8 cellular contexts compared by ENCODE assay signal in genomic region chr12:122203968-122204828, GRCh38. TPM values are rescaled to one million over a fixed set of nuclear protein-coding genes. Genes with fewer than 3 reads are reported as not detected.
DNase-seq lines count a peak whose midpoint lies in the region; ATAC-seq and TF ChIP-seq lines count a peak whose summit lies in the region.

No MANE protein-coding gene starts in this region.

- no peaks in the 10 kb centered on the region for H3K4me1 ChIP-seq in cardiac muscle cell (ENCODE audit: low read depth)

- peaks cover 18% of the 10 kb centered on the region for H3K4me1 Mint-ChIP-seq in activated naive CD8-positive, alpha-beta T cell (ENCODE audit: low read depth)
- H3K4me1 Mint-ChIP-seq in stimulated activated naive CD8-positive, alpha-beta T cell treated with anti-CD3 and anti-CD28 coated beads, Interleukin-15, Interleukin-2, amounts not matched to agents 100 ng/mL and 50 ng/mL, for 24 hours (ENCODE audit: low read depth), result peaks cover 13% of the 10 kb centered on the region

- TF ChIP-seq CTCF in cardiac muscle cell (IDR thresholded peaks at IDR 0.05; ENCODE audit: low read depth, low read length), result no peak

- peaks cover 8% of the 10 kb centered on the region for H3K36me3 ChIP-seq in cardiac muscle cell

- no peaks in the 10 kb centered on the region for H3K9me3 Mint-ChIP-seq in activated naive CD8-positive, alpha-beta T cell (ENCODE audit: low read depth)
- no peaks in the 10 kb centered on the region for H3K9me3 Mint-ChIP-seq in stimulated activated naive CD8-positive, alpha-beta T cell treated with anti-CD3 and anti-CD28 coated beads, Interleukin-15, Interleukin-2, amounts not matched to agents 100 ng/mL and 50 ng/mL, for 24 hours

- H3K36me3 Mint-ChIP-seq in activated naive CD8-positive, alpha-beta T cell, result no peaks in the 10 kb centered on the region
- H3K36me3 Mint-ChIP-seq in stimulated activated naive CD8-positive, alpha-beta T cell treated with anti-CD3 and anti-CD28 coated beads, Interleukin-15, Interleukin-2, amounts not matched to agents 100 ng/mL and 50 ng/mL, for 24 hours (ENCODE audit: low read depth), result peaks cover 14% of the 10 kb centered on the region

- H3K27ac Mint-ChIP-seq in activated naive CD8-positive, alpha-beta T cell, result no peak overlapping the region
- no peak overlapping the region for H3K27ac Mint-ChIP-seq in stimulated activated naive CD8-positive, alpha-beta T cell treated with anti-CD3 and anti-CD28 coated beads, Interleukin-15, Interleukin-2, amounts not matched to agents 100 ng/mL and 50 ng/mL, for 24 hours

- H3K4me3 ChIP-seq in cardiac muscle cell, result peak overlapping the region; percentile 35

- H3K27me3 Mint-ChIP-seq in activated naive CD8-positive, alpha-beta T cell, result peaks cover 2% of the 10 kb centered on the region
- peaks cover 29% of the 10 kb centered on the region for H3K27me3 Mint-ChIP-seq in stimulated activated naive CD8-positive, alpha-beta T cell treated with anti-CD3 and anti-CD28 coated beads, Interleukin-15, Interleukin-2, amounts not matched to agents 100 ng/mL and 50 ng/mL, for 24 hours

- intact Hi-C loops in left ventricle myocardium superior (cut with micrococcal nuclease), result no loop called here

- H3K27ac ChIP-seq in cardiac muscle cell, result no peak overlapping the region

- peaks cover 42% of the 10 kb centered on the region for H3K27me3 ChIP-seq in cardiac muscle cell

- DNase-seq in cardiac muscle cell (ENCODE audit: low read depth in 1 of 2, low spot score in 1 of 2), result peak in 1 of 2 donors; percentile 32
- DNase-seq in left ventricle myocardium superior, result no peak
- peak; percentile 75 for DNase-seq in islet precursor cell
- DNase-seq in GF-D8 (lab: John Stamatoyannopoulos, UW), result no peak
- DNase-seq in superior temporal gyrus (ENCODE audit: extremely low spot score), result no peak

- peak overlapping the region; percentile 87 for H3K4me3 Mint-ChIP-seq in activated naive CD8-positive, alpha-beta T cell
- H3K4me3 Mint-ChIP-seq in stimulated activated naive CD8-positive, alpha-beta T cell treated with anti-CD3 and anti-CD28 coated beads, Interleukin-15, Interleukin-2, amounts not matched to agents 100 ng/mL and 50 ng/mL, for 24 hours, result peak overlapping the region; percentile 55

- ATAC-seq in left ventricle myocardium superior (no peak), HG02938 (IDR thresholded peaks at IDR 0.05; ENCODE audit: unreplicated experiment) (no peak)

- H3K9me3 ChIP-seq in cardiac muscle cell (ENCODE audit: low read depth), result no peaks in the 10 kb centered on the region

RNA-seq across cellular contexts. Expression of gene B3GNT4, which starts 0.7 kb away (rescaled TPM):
- total RNA-seq in cardiac muscle cell, result 0.12 and 0.67 TPM in 2 replicates
- 0.89 and 2.2 TPM in 2 replicates for polyA plus RNA-seq in cardiac muscle cell
- not detected for total RNA-seq in left ventricle myocardium superior

RNA-seq across cellular contexts. Expression of gene LRRC43, which starts 21.3 kb away (rescaled TPM):
- total RNA-seq in cardiac muscle cell (1.3 and 5.2 TPM in 2 replicates), left ventricle myocardium superior (1.4 TPM)
- polyA plus RNA-seq in cardiac muscle cell, result 2.0 and 6.0 TPM in 2 replicates

RNA-seq across cellular contexts. Expression of gene DIABLO, which starts 21.7 kb away (rescaled TPM):
- 72.3 and 80.8 TPM in 2 replicates for total RNA-seq in cardiac muscle cell
- polyA plus RNA-seq in cardiac muscle cell, result 93.3 and 95.9 TPM in 2 replicates
- total RNA-seq in left ventricle myocardium superior, result 30.4 TPM

RNA-seq across cellular contexts. Expression of gene IL31, which starts 30.2 kb away (rescaled TPM):
- total RNA-seq in cardiac muscle cell, result not detected in 2 replicates
- not detected in 2 replicates for polyA plus RNA-seq in cardiac muscle cell
- not detected for total RNA-seq in left ventricle myocardium superior
